Comparison of ENCODE assay signal across 1 cellular context in the genomic region with DNA sequence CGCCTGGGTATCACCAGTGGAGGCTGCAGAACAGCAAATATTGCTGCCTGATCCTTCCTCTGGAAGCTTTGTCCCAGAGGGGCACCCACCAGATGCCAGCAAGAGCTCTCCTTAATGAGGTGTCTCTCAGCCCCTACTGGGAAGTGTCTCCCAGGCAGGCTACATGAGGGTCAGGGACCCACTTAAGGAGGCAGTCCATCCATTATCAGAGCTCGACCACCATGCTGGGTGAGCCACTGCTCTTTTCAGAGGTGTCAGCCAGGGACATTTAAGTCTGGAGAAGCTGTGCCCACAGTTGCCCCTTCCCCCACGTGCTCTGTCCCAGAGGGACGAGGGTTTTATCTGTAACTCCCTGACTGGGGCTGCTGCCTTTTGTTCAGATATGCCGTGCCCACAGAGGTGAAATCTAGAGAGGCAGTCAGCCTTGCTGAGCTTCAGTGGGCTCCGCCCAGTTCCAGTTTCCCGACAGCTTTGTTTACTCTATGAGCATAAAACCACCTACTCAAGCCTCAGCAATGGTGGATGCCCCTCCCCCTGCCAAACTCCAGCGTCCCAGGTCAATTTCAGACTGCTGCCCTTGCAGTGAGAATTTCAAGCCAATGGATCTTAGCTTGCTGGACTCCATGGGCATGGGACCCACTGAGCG.
TF ChIP-seq lines count a peak whose summit lies in the region.

No MANE protein-coding gene starts in this region.

TF ChIP-seq in H1, 55 proteins besides CTCF, POLR2A, EP300 and RAD21:
- TF ChIP-seq, protein P1, sequence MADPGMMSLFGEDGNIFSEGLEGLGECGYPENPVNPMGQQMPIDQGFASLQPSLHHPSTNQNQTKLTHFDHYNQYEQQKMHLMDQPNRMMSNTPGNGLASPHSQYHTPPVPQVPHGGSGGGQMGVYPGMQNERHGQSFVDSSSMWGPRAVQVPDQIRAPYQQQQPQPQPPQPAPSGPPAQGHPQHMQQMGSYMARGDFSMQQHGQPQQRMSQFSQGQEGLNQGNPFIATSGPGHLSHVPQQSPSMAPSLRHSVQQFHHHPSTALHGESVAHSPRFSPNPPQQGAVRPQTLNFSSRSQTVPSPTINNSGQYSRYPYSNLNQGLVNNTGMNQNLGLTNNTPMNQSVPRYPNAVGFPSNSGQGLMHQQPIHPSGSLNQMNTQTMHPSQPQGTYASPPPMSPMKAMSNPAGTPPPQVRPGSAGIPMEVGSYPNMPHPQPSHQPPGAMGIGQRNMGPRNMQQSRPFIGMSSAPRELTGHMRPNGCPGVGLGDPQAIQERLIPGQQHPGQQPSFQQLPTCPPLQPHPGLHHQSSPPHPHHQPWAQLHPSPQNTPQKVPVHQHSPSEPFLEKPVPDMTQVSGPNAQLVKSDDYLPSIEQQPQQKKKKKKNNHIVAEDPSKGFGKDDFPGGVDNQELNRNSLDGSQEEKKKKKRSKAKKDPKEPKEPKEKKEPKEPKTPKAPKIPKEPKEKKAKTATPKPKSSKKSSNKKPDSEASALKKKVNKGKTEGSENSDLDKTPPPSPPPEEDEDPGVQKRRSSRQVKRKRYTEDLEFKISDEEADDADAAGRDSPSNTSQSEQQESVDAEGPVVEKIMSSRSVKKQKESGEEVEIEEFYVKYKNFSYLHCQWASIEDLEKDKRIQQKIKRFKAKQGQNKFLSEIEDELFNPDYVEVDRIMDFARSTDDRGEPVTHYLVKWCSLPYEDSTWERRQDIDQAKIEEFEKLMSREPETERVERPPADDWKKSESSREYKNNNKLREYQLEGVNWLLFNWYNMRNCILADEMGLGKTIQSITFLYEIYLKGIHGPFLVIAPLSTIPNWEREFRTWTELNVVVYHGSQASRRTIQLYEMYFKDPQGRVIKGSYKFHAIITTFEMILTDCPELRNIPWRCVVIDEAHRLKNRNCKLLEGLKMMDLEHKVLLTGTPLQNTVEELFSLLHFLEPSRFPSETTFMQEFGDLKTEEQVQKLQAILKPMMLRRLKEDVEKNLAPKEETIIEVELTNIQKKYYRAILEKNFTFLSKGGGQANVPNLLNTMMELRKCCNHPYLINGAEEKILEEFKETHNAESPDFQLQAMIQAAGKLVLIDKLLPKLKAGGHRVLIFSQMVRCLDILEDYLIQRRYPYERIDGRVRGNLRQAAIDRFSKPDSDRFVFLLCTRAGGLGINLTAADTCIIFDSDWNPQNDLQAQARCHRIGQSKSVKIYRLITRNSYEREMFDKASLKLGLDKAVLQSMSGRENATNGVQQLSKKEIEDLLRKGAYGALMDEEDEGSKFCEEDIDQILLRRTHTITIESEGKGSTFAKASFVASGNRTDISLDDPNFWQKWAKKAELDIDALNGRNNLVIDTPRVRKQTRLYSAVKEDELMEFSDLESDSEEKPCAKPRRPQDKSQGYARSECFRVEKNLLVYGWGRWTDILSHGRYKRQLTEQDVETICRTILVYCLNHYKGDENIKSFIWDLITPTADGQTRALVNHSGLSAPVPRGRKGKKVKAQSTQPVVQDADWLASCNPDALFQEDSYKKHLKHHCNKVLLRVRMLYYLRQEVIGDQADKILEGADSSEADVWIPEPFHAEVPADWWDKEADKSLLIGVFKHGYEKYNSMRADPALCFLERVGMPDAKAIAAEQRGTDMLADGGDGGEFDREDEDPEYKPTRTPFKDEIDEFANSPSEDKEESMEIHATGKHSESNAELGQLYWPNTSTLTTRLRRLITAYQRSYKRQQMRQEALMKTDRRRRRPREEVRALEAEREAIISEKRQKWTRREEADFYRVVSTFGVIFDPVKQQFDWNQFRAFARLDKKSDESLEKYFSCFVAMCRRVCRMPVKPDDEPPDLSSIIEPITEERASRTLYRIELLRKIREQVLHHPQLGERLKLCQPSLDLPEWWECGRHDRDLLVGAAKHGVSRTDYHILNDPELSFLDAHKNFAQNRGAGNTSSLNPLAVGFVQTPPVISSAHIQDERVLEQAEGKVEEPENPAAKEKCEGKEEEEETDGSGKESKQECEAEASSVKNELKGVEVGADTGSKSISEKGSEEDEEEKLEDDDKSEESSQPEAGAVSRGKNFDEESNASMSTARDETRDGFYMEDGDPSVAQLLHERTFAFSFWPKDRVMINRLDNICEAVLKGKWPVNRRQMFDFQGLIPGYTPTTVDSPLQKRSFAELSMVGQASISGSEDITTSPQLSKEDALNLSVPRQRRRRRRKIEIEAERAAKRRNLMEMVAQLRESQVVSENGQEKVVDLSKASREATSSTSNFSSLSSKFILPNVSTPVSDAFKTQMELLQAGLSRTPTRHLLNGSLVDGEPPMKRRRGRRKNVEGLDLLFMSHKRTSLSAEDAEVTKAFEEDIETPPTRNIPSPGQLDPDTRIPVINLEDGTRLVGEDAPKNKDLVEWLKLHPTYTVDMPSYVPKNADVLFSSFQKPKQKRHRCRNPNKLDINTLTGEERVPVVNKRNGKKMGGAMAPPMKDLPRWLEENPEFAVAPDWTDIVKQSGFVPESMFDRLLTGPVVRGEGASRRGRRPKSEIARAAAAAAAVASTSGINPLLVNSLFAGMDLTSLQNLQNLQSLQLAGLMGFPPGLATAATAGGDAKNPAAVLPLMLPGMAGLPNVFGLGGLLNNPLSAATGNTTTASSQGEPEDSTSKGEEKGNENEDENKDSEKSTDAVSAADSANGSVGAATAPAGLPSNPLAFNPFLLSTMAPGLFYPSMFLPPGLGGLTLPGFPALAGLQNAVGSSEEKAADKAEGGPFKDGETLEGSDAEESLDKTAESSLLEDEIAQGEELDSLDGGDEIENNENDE (IDR thresholded peaks at IDR 0.05; ENCODE audit: insufficient replicate concordance, low read length): no peak
- no peak for TF ChIP-seq SIN3A (conservative IDR thresholded peaks at IDR 0.05 in 1 of 2, IDR thresholded peaks at IDR 0.05 in 1 of 2; ENCODE audit: low read depth in 1 of 2, low read length in 2 of 2)
- no peak for TF ChIP-seq BACH1 (IDR thresholded peaks at IDR 0.05; ENCODE audit: low read length)
- no peak for TF ChIP-seq GABPA (IDR thresholded peaks at IDR 0.05; ENCODE audit: borderline replicate concordance, insufficient read depth, low read length)
- no peak for TF ChIP-seq RBBP5 (IDR thresholded peaks at IDR 0.05; ENCODE audit: borderline replicate concordance, low read depth, low read length)
- TF ChIP-seq, protein P2, sequence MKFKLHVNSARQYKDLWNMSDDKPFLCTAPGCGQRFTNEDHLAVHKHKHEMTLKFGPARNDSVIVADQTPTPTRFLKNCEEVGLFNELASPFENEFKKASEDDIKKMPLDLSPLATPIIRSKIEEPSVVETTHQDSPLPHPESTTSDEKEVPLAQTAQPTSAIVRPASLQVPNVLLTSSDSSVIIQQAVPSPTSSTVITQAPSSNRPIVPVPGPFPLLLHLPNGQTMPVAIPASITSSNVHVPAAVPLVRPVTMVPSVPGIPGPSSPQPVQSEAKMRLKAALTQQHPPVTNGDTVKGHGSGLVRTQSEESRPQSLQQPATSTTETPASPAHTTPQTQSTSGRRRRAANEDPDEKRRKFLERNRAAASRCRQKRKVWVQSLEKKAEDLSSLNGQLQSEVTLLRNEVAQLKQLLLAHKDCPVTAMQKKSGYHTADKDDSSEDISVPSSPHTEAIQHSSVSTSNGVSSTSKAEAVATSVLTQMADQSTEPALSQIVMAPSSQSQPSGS (IDR thresholded peaks at IDR 0.05; ENCODE audit: low read length): no peak
- TF ChIP-seq ZNF274 (IDR thresholded peaks at IDR 0.05; ENCODE audit: borderline replicate concordance, extremely low read depth, low read length): no peak
- no peak for TF ChIP-seq TAF1 (IDR thresholded peaks at IDR 0.05; ENCODE audit: low read depth, low read length)
- TF ChIP-seq SP1 (IDR thresholded peaks at IDR 0.05; ENCODE audit: low read depth, low read length): no peak
- TF ChIP-seq TAF7 (optimal IDR thresholded peaks at IDR 0.05; ENCODE audit: borderline replicate concordance, low read depth, low read length): no peak
- TF ChIP-seq, protein P3, sequence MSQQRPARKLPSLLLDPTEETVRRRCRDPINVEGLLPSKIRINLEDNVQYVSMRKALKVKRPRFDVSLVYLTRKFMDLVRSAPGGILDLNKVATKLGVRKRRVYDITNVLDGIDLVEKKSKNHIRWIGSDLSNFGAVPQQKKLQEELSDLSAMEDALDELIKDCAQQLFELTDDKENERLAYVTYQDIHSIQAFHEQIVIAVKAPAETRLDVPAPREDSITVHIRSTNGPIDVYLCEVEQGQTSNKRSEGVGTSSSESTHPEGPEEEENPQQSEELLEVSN (IDR thresholded peaks at IDR 0.05): no peak
- no peak for TF ChIP-seq SP2 (IDR thresholded peaks at IDR 0.05; ENCODE audit: low read length)
- TF ChIP-seq SP4 (IDR thresholded peaks at IDR 0.05; ENCODE audit: low read length): no peak
- no peak for TF ChIP-seq CTBP2 (IDR thresholded peaks at IDR 0.05; ENCODE audit: borderline replicate concordance, insufficient read depth, insufficient read length, low read length)
- no peak for TF ChIP-seq TCF12 (IDR thresholded peaks at IDR 0.05; ENCODE audit: low read depth, low read length)
- no peak for TF ChIP-seq KDM4A (IDR thresholded peaks at IDR 0.05; ENCODE audit: low read depth, low read length, severe bottlenecking)
